Comparison of ENCODE assay signal across 8 cellular contexts in the genomic region with DNA sequence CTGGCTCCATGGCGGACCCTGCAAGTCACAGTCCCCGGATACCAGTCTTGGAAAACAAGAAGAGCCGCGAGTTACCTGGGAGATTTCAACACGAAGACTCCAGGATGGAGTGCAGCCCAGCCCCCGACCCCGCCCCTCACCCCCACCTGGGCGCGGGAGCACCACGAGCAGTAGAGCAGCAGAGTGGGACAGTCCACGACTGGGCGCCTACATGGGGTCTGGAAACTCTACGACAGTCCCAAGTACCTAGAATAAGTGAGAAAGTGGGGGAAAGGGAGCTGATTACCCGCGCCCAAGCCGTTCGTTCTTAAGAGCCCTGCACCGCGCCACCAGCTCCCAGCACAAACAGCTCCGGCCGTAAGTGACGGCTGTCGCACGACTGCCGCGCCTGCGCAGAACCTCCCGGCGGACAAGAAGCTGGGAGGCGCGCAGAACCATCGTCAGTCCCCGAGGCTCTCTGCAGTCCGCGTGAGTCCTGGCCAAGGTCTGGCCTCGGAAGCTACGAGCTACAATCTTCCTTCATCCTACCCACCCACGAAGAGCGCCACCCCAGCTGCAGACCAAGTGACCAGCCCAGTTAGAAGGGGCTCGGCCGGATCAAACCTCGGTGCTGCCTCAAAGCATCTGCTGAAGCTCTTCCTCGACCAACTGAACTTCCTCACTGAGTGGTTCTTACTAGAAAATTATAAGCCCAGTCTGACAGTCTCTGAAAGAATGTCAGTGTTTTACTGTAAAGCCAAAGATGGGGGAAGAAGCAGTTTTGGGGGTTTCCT. TPM values are rescaled to one million over a fixed set of nuclear protein-coding genes. Genes with fewer than 3 reads are reported as not detected.
DNase-seq lines count a peak whose midpoint lies in the region; ATAC-seq and TF ChIP-seq lines count a peak whose summit lies in the region.

A gene (minus strand): TSS at position 359 of the 773 bp plus-strand sequence. CDS start 349 bp downstream, at position 10.

- peaks cover 0 to 11% of the 10 kb centered on the region in 2 experiments for H3K36me3 ChIP-seq in SK-N-SH (replicated peaks in 1 of 2; ENCODE audit: control insufficient read depth in 1 of 2, insufficient read depth in 2 of 2, low read length in 1 of 2)

- peak within 1 kb of the TSS; percentile 85 for H3K4me3 ChIP-seq in GM08714 (ENCODE audit: low read length)
- peak within 1 kb of the TSS; percentile 69 to 93 for H3K4me3 ChIP-seq in SK-N-SH (ENCODE audit: low read depth in 2 of 2, low read length in 1 of 2)

- H3K27me3 ChIP-seq in SK-N-SH (ENCODE audit: insufficient read depth), result no peaks in the 10 kb centered on the region

- H3K4me2 ChIP-seq in SK-N-SH, result peak within 1 kb of the TSS; percentile 83

- ATAC-seq in HG02588 (IDR thresholded peaks at IDR 0.05; ENCODE audit: unreplicated experiment), result peak; percentile 91

- H3F3A ChIP-seq in SK-N-SH (replicated peaks; ENCODE audit: insufficient read depth), result peaks cover 20% of the 10 kb centered on the region

- DNase-seq in NCI-H1092 (lab: John Stamatoyannopoulos, UW) (peak; percentile 67), SK-N-SH (peak; percentile 96), germinal center (ENCODE audit: low spot score) (peak; percentile 88), non-pigmented ciliary epithelial cell (ENCODE audit: low read depth) (peak; percentile 71), substantia nigra (lab: John Stamatoyannopoulos, UW) (peak; percentile 65 to 93 (median 88))
- peak; percentile 94 for DNase-seq in activated naive CD4-positive, alpha-beta T cell treated with anti-CD3 and anti-CD28 coated beads, Interleukin-2, amount 10 ng/mL, durations not matched to agents 7 days and 5 days

- H3K27me3 Mint-ChIP-seq in activated naive CD4-positive, alpha-beta T cell treated with anti-CD3 and anti-CD28 coated beads, Interleukin-2, amount 10 ng/mL, durations not matched to agents 7 days and 5 days, result peaks cover 3% of the 10 kb centered on the region

- peak within 1 kb of the TSS; percentile 69 for H3K9ac ChIP-seq in SK-N-SH

- H3K4me1 Mint-ChIP-seq in activated naive CD4-positive, alpha-beta T cell treated with anti-CD3 and anti-CD28 coated beads, Interleukin-2, amount 10 ng/mL, durations not matched to agents 7 days and 5 days, result peaks cover 20% of the 10 kb centered on the region

- H3K4me3 Mint-ChIP-seq in activated naive CD4-positive, alpha-beta T cell treated with anti-CD3 and anti-CD28 coated beads, Interleukin-2, amount 10 ng/mL, durations not matched to agents 7 days and 5 days, result peak within 1 kb of the TSS; percentile 82

- H3K36me3 Mint-ChIP-seq in activated naive CD4-positive, alpha-beta T cell treated with anti-CD3 and anti-CD28 coated beads, Interleukin-2, amount 10 ng/mL, durations not matched to agents 7 days and 5 days, result peaks cover 4% of the 10 kb centered on the region

- H3K9me3 Mint-ChIP-seq in activated naive CD4-positive, alpha-beta T cell treated with anti-CD3 and anti-CD28 coated beads, Interleukin-2, amount 10 ng/mL, durations not matched to agents 7 days and 5 days, result no peaks in the 10 kb centered on the region

- no peaks in the 10 kb centered on the region for H3K9me3 ChIP-seq in SK-N-SH

- H3K79me2 ChIP-seq in SK-N-SH (ENCODE audit: insufficient read depth), result peaks cover 38% of the 10 kb centered on the region

- peak within 1 kb of the TSS; percentile 97 for H2AFZ ChIP-seq in SK-N-SH (ENCODE audit: low read depth)

- POLR2A ChIA-PET in SK-N-SH (lab: Yijun Ruan, JAX), result interaction anchor here (0.6 to 2.4 kb wide), 11 partner anchors 9 to 1278 kb away, joined by 3 to 58 read pairs (median 4); a partner anchor contains a TSS

- peak within 1 kb of the TSS; percentile 90 for H3K27ac Mint-ChIP-seq in activated naive CD4-positive, alpha-beta T cell treated with anti-CD3 and anti-CD28 coated beads, Interleukin-2, amount 10 ng/mL, durations not matched to agents 7 days and 5 days

- peak; percentile 18 for TF ChIP-seq CTCF in SK-N-SH (IDR thresholded peaks at IDR 0.05)

- CTCF ChIA-PET in SK-N-SH (lab: Yijun Ruan, JAX), result interaction anchor here (0.9 to 1.9 kb wide), 3 partner anchors 10 to 24 kb away, joined by 5 to 9 read pairs (median 5); a partner anchor contains a TSS
- CTCF ChIA-PET in activated naive CD4-positive, alpha-beta T cell treated with anti-CD3 and anti-CD28 coated beads, Interleukin-2, amount 10 ng/mL, durations not matched to agents 7 days and 5 days (lab: Charles Lee), result interaction anchor here (1.0 to 1.3 kb wide), 2 partner anchors 24 to 31 kb away, joined by 5 to 6 read pairs; a partner anchor contains a TSS

- no peak; a peak in 1 of 4 replicates for TF ChIP-seq EP300 in SK-N-SH (IDR thresholded peaks at IDR 0.05; ENCODE audit: borderline replicate concordance in 1 of 2, low read depth in 1 of 2, low read length in 1 of 2)

- peak within 1 kb of the TSS; percentile 70 to 85 for H3K27ac ChIP-seq in SK-N-SH (ENCODE audit: low read depth in 2 of 2, low read length in 1 of 2)
- H3K27ac ChIP-seq in substantia nigra (ENCODE audit: low read depth, low read length, poor library complexity, severe bottlenecking), result peak within 1 kb of the TSS; percentile 90

- 0 out of 2 replicates have a peak, but pooled peaks cover 2% of the 10 kb centered on the region for H4K20me1 ChIP-seq in SK-N-SH (ENCODE audit: insufficient read depth)

- no peaks in the 10 kb centered on the region for H3K9me2 ChIP-seq in SK-N-SH

- H3K4me1 ChIP-seq in SK-N-SH (ENCODE audit: control insufficient read depth in 1 of 2, insufficient read depth in 2 of 2, low read depth in 1 of 2, low read length in 1 of 2), result peaks cover 0 to 4% of the 10 kb centered on the region in 2 experiments; a peak in 1 of 4 replicates

- under 1% methylated on average over 30 of the region's 43 CpGs for WGBS in SK-N-SH (ENCODE audit: low lambda C conversion rate)

- TF ChIP-seq RAD21 in SK-N-SH (IDR thresholded peaks at IDR 0.05; ENCODE audit: low read length), result peak; percentile 31

TF ChIP-seq in SK-N-SH, 30 proteins besides CTCF, POLR2A, EP300 and RAD21 (continues in another document):
- TF ChIP-seq, protein P1, sequence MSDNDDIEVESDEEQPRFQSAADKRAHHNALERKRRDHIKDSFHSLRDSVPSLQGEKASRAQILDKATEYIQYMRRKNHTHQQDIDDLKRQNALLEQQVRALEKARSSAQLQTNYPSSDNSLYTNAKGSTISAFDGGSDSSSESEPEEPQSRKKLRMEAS (IDR thresholded peaks at IDR 0.05; ENCODE audit: low read depth), result peak; percentile 97
- TF ChIP-seq NRF1 (IDR thresholded peaks at IDR 0.05; ENCODE audit: low read depth, low read length) (peak; percentile 83), MXI1 (IDR thresholded peaks at IDR 0.05; ENCODE audit: low read depth, low read length) (peak; percentile 95), ELF1 (IDR thresholded peaks at IDR 0.05) (no peak), POLR2AphosphoS5 (IDR thresholded peaks at IDR 0.05; ENCODE audit: low read depth, low read length) (peak; percentile 99), TAF1 (IDR thresholded peaks at IDR 0.05; ENCODE audit: borderline replicate concordance, low read depth, low read length) (peak; percentile 98), GATA2 (CRISPR knock-in tag; IDR thresholded peaks at IDR 0.05) (no peak; the same call in 1 of the 2 replicates), SIN3A (IDR thresholded peaks at IDR 0.05; ENCODE audit: borderline replicate concordance, low read depth, low read length) (peak; percentile 88)
- TF ChIP-seq, protein P2, sequence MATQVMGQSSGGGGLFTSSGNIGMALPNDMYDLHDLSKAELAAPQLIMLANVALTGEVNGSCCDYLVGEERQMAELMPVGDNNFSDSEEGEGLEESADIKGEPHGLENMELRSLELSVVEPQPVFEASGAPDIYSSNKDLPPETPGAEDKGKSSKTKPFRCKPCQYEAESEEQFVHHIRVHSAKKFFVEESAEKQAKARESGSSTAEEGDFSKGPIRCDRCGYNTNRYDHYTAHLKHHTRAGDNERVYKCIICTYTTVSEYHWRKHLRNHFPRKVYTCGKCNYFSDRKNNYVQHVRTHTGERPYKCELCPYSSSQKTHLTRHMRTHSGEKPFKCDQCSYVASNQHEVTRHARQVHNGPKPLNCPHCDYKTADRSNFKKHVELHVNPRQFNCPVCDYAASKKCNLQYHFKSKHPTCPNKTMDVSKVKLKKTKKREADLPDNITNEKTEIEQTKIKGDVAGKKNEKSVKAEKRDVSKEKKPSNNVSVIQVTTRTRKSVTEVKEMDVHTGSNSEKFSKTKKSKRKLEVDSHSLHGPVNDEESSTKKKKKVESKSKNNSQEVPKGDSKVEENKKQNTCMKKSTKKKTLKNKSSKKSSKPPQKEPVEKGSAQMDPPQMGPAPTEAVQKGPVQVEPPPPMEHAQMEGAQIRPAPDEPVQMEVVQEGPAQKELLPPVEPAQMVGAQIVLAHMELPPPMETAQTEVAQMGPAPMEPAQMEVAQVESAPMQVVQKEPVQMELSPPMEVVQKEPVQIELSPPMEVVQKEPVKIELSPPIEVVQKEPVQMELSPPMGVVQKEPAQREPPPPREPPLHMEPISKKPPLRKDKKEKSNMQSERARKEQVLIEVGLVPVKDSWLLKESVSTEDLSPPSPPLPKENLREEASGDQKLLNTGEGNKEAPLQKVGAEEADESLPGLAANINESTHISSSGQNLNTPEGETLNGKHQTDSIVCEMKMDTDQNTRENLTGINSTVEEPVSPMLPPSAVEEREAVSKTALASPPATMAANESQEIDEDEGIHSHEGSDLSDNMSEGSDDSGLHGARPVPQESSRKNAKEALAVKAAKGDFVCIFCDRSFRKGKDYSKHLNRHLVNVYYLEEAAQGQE (IDR thresholded peaks at IDR 0.05; ENCODE audit: low read depth, low read length), result peak; percentile 73
- TF ChIP-seq, protein P3, sequence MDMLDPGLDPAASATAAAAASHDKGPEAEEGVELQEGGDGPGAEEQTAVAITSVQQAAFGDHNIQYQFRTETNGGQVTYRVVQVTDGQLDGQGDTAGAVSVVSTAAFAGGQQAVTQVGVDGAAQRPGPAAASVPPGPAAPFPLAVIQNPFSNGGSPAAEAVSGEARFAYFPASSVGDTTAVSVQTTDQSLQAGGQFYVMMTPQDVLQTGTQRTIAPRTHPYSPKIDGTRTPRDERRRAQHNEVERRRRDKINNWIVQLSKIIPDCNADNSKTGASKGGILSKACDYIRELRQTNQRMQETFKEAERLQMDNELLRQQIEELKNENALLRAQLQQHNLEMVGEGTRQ (IDR thresholded peaks at IDR 0.05; ENCODE audit: borderline replicate concordance, low read depth, low read length), result no peak
- TF ChIP-seq, protein P4, sequence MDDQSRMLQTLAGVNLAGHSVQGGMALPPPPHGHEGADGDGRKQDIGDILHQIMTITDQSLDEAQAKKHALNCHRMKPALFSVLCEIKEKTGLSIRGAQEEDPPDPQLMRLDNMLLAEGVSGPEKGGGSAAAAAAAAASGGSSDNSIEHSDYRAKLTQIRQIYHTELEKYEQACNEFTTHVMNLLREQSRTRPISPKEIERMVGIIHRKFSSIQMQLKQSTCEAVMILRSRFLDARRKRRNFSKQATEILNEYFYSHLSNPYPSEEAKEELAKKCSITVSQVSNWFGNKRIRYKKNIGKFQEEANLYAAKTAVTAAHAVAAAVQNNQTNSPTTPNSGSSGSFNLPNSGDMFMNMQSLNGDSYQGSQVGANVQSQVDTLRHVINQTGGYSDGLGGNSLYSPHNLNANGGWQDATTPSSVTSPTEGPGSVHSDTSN (IDR thresholded peaks at IDR 0.05), result peak; percentile 16; the same call in 1 of the 2 replicates

RNA-seq across cellular contexts. Expression of the gene that starts here (rescaled TPM):
- 130 and 155 TPM in 2 replicates for polyA plus RNA-seq in SK-N-SH (2012; rRNA removed)
- polyA plus RNA-seq in SK-N-SH (2012; cell fraction: cytosol; rRNA removed), result 174 and 220 TPM in 2 replicates
- polyA plus RNA-seq in SK-N-SH (2012; cell fraction: nucleus; rRNA removed), result 35.9 and 39.7 TPM in 2 replicates

Comparison
In these comparisons a context has a peak if more than half of its experiments do, and no peak if none do; other contexts are left out.
1. Peak in every context shown above with its lines: DNase-seq, ATAC-seq, H3K4me3 ChIP-seq and H3K27ac ChIP-seq.